1 cellular context compared by ENCODE assay signal in the genomic region with DNA sequence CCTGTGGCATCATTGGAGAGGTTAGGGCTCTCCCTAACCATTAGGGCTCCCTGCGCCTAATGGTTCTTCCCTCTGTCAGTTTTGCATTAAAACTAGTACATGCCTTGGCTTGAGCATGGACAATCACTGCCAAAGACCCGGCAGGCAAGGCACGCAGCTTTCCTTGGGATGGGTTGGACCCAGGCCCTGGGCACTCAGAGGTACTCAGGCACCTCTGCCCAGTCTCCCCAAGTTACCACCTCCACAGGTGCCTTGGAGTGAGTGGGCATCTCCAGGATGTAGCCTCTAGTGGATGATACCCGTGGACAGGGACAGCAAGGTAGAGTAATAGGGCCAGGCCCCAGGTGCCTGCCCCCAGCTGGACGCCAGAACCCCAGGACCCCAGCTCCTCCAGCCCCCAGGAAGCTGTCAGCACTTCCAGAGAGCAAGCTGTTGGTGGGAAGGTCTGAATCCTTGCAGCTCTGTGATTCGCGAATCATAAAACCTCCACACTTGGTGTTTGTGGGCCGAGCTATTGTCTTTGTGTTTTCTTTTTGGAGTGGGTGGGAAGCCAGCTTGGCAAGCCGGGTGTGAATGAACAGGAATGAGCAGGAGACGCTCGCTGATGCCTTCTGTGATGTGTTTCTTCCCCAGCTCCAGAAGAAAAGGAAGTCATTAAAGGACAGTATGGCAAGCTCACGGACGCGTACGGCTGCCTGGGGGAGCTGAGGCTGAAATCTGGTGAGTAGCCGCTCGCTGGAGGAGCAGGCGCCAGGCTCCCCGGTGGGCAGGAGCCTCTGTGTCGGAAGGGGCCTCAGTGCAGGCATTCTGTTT.
TF ChIP-seq lines count a peak whose summit lies in the region.

No MANE protein-coding gene starts in this region.

TF ChIP-seq in PFSK-1, 5 proteins besides CTCF, POLR2A, EP300 and RAD21 (continued from another document):
- TF ChIP-seq, protein P1, sequence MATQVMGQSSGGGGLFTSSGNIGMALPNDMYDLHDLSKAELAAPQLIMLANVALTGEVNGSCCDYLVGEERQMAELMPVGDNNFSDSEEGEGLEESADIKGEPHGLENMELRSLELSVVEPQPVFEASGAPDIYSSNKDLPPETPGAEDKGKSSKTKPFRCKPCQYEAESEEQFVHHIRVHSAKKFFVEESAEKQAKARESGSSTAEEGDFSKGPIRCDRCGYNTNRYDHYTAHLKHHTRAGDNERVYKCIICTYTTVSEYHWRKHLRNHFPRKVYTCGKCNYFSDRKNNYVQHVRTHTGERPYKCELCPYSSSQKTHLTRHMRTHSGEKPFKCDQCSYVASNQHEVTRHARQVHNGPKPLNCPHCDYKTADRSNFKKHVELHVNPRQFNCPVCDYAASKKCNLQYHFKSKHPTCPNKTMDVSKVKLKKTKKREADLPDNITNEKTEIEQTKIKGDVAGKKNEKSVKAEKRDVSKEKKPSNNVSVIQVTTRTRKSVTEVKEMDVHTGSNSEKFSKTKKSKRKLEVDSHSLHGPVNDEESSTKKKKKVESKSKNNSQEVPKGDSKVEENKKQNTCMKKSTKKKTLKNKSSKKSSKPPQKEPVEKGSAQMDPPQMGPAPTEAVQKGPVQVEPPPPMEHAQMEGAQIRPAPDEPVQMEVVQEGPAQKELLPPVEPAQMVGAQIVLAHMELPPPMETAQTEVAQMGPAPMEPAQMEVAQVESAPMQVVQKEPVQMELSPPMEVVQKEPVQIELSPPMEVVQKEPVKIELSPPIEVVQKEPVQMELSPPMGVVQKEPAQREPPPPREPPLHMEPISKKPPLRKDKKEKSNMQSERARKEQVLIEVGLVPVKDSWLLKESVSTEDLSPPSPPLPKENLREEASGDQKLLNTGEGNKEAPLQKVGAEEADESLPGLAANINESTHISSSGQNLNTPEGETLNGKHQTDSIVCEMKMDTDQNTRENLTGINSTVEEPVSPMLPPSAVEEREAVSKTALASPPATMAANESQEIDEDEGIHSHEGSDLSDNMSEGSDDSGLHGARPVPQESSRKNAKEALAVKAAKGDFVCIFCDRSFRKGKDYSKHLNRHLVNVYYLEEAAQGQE (IDR thresholded peaks at IDR 0.05; ENCODE audit: insufficient read depth in 1 of 2, low read depth in 2 of 2, low read length in 2 of 2), result no peak
